Comparison of ENCODE assay signal across 8 cellular contexts in the genomic region with DNA sequence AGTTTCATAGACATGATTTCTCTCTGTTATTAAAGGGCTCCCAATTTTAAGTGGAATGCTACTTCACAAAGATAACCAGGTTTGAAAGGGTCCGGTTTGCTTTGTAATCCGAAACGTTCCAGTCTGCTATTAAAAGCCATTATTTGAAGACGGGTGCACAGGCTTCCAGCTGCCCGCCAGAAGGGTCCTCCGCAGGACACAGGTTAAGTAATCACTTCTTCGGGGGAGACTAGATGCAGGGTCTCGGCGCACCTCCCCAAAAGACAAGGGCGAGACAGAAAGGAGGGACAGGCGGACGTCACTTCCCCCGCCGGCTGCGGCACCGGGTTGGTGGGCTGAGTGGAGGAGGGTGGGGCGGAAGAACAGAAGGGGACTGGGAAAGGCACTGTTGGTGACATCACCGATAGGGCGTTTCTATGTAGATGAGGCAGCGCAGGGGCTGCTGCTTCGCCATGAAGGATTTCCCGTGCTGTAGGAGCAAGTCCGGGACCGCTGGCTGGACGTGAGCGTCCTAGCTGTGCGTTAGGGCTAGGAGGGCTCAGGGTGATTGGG. TPM values are rescaled to one million over a fixed set of nuclear protein-coding genes. Genes with fewer than 3 reads are reported as not detected.
DNase-seq lines count a peak whose midpoint lies in the region; ATAC-seq and TF ChIP-seq lines count a peak whose summit lies in the region.

No MANE protein-coding gene starts in this region.

- no peak overlapping the region for H3K27ac Mint-ChIP-seq in activated naive CD8-positive, alpha-beta T cell treated with anti-CD3 and anti-CD28 coated beads, Interleukin-2, amount 50 U/mL, for 24 hours

- peak overlapping the region; percentile 97 for H2AFZ ChIP-seq in trophoblast cell (ENCODE audit: insufficient read depth, low read length, poor library complexity)

- H3K4me3 ChIP-seq in GM06990 (replicated peaks; ENCODE audit: low read depth, low read length), result peak overlapping the region; percentile 60
- peak overlapping the region; percentile 37 to 75 (median 57) for H3K4me3 ChIP-seq in heart left ventricle
- no peak overlapping the region for H3K4me3 ChIP-seq in trophoblast cell (ENCODE audit: low read depth, low read length)
- H3K4me3 ChIP-seq in transverse colon, result peak overlapping the region; percentile 6 to 50 (median 41)

- peak overlapping the region; percentile 99 for H4K91ac ChIP-seq in trophoblast cell (ENCODE audit: low read depth, low read length)

- H3K27ac ChIP-seq in heart left ventricle, result peak overlapping the region; percentile 93 to 100 (median 98)
- H3K27ac ChIP-seq in trophoblast cell (ENCODE audit: low read depth, low read length), result peak overlapping the region; percentile 98
- H3K27ac ChIP-seq in transverse colon, result peak overlapping the region; percentile 89 to 96 (median 90)

- H3K27me3 Mint-ChIP-seq in activated naive CD8-positive, alpha-beta T cell treated with anti-CD3 and anti-CD28 coated beads, Interleukin-2, amount 50 U/mL, for 24 hours, result no peaks in the 10 kb centered on the region

- WGBS in heart left ventricle, 4 donors, result 0 to 1% (median 0%) methylated on average over 27 of the region's 27 CpGs
- no CpG with 5 or more reads among the region's 27 CpGs for WGBS in trophoblast cell (ENCODE audit: extremely low coverage, insufficient coverage, insufficient read length)
- WGBS in transverse colon (ENCODE audit: low coverage in 1 of 2), 2 donors, result 0 to 1% methylated on average over 20 to 27 of the region's 27 CpGs

- no peaks in the 10 kb centered on the region for H3K36me3 Mint-ChIP-seq in activated naive CD8-positive, alpha-beta T cell treated with anti-CD3 and anti-CD28 coated beads, Interleukin-2, amount 50 U/mL, for 24 hours (ENCODE audit: low read depth)

- peaks cover 0 to 14% (median 0%) of the 10 kb centered on the region in 12 donors for H3K9me3 ChIP-seq in heart left ventricle
- no peaks in the 10 kb centered on the region for H3K9me3 ChIP-seq in trophoblast cell (ENCODE audit: insufficient read depth, low read depth, low read length)
- peaks cover 3 to 4% of the 10 kb centered on the region in 2 donors for H3K9me3 ChIP-seq in transverse colon

- H3K4ac ChIP-seq in trophoblast cell (ENCODE audit: low read depth, low read length), result peak overlapping the region; percentile 90

- no peak overlapping the region for H2AK5ac ChIP-seq in trophoblast cell (ENCODE audit: low read length)

- H3K14ac ChIP-seq in trophoblast cell (ENCODE audit: low read length), result peak overlapping the region; percentile 98

- H3K4me1 ChIP-seq in heart left ventricle (peaks cover 0 to 29% (median 12%) of the 10 kb centered on the region in 12 donors), trophoblast cell (ENCODE audit: control insufficient read depth in 1 of 2, insufficient read depth in 2 of 2, low read length in 2 of 2) (peaks cover 0 to 4% of the 10 kb centered on the region in 2 experiments), transverse colon (peaks cover 0 to 24% (median 14%) of the 10 kb centered on the region in 4 donors)

- intact Hi-C loops in heart left ventricle (cut with DNase I), result loop anchor here in 2 of 10 donors (1.0 kb wide), 1 partner anchor 8 kb away; no protein-coding TSS in a partner anchor
- intact Hi-C loops in transverse colon (cut with DNase I; ENCODE audit: low total_unique reads), result no loop called here

- H3K4me1 Mint-ChIP-seq in activated naive CD8-positive, alpha-beta T cell treated with anti-CD3 and anti-CD28 coated beads, Interleukin-2, amount 50 U/mL, for 24 hours, result peaks cover 23% of the 10 kb centered on the region

- no peaks in the 10 kb centered on the region for H3K9me3 Mint-ChIP-seq in activated naive CD8-positive, alpha-beta T cell treated with anti-CD3 and anti-CD28 coated beads, Interleukin-2, amount 50 U/mL, for 24 hours

- ATAC-seq in HG02642 (IDR thresholded peaks at IDR 0.05; ENCODE audit: poor library complexity, unreplicated experiment) (peak; percentile 92), SK-N-SH treated with all-trans-retinoic acid at 6 μM for 48 hours (peak; percentile 94), heart left ventricle (peak; percentile 99 to 100 (median 100))
- peak; percentile 94 for ATAC-seq in activated naive CD8-positive, alpha-beta T cell treated with anti-CD3 and anti-CD28 coated beads, Interleukin-2, amount 50 U/mL, for 24 hours

- peak overlapping the region; percentile 100 for H2BK5ac ChIP-seq in trophoblast cell (ENCODE audit: low read depth, low read length, poor library complexity)

- H3K36me3 ChIP-seq in GM06990 (ENCODE audit: control insufficient read depth, insufficient read depth, low read length) (no peaks in the 10 kb centered on the region), heart left ventricle (no peaks in the 10 kb centered on the region), trophoblast cell (ENCODE audit: control insufficient read depth in 1 of 2, insufficient read depth in 2 of 2, low read length in 2 of 2) (no peaks in the 10 kb centered on the region), transverse colon (no peaks in the 10 kb centered on the region)

- H3K18ac ChIP-seq in trophoblast cell (ENCODE audit: low read length), result peak overlapping the region; percentile 91

- in situ Hi-C loops in transverse colon (cut with MboI; ENCODE audit: low pct_ligation_motif_present in 1 of 4, low pct_unique_long_range_greater_than_20kb in 1 of 4, low sequenced_read_pairs in 3 of 4), result no loop called here

- no peak overlapping the region for H3K4me3 Mint-ChIP-seq in activated naive CD8-positive, alpha-beta T cell treated with anti-CD3 and anti-CD28 coated beads, Interleukin-2, amount 50 U/mL, for 24 hours

- peak overlapping the region; percentile 99 for H2BK120ac ChIP-seq in trophoblast cell (ENCODE audit: insufficient read depth, low read length, poor library complexity)

- DNase-seq in GM06990 (ENCODE audit: extremely low read depth, insufficient read length) (peak; percentile 99), NCI-H1105 (lab: John Stamatoyannopoulos, UW) (peak; percentile 96), heart left ventricle (peak; percentile 98 to 100 (median 99)), trophoblast cell (peak; percentile 95 to 100), transverse colon (peak; percentile 100)
- DNase-seq in activated naive CD8-positive, alpha-beta T cell treated with anti-CD3 and anti-CD28 coated beads, Interleukin-2, amount 50 U/mL, for 24 hours, result peak; percentile 100

- TF ChIP-seq POLR2A in heart left ventricle (IDR thresholded peaks at IDR 0.05) (peak; percentile 61 to 85), transverse colon (IDR thresholded peaks at IDR 0.05) (no peak)

- H2BK12ac ChIP-seq in trophoblast cell (ENCODE audit: low read length), result no peak overlapping the region

- H3K4me2 ChIP-seq in trophoblast cell (ENCODE audit: low read length), result peak overlapping the region; percentile 63

- H3K79me2 ChIP-seq in trophoblast cell (ENCODE audit: control insufficient read depth, insufficient read depth, low read length, poor library complexity), result peaks cover 2% of the 10 kb centered on the region

- TF ChIP-seq EP300 in transverse colon (IDR thresholded peaks at IDR 0.05; ENCODE audit: low read depth), result no peak

- H3K79me1 ChIP-seq in trophoblast cell (ENCODE audit: low read length), result peaks cover 7% of the 10 kb centered on the region

- H3K27me3 ChIP-seq in GM06990 (replicated peaks; ENCODE audit: control insufficient read depth, insufficient read depth, low read length) (no peaks in the 10 kb centered on the region), heart left ventricle (no peaks in the 10 kb centered on the region), trophoblast cell (ENCODE audit: insufficient read depth, low read length) (no peaks in the 10 kb centered on the region), transverse colon (no peaks in the 10 kb centered on the region)

- peak overlapping the region; percentile 85 for H4K12ac ChIP-seq in trophoblast cell (ENCODE audit: low read depth, low read length)

- no peak overlapping the region for H3K23ac ChIP-seq in trophoblast cell (ENCODE audit: low read length)

- peak overlapping the region; percentile 83 for H3K9ac ChIP-seq in trophoblast cell (ENCODE audit: low read length)

- TF ChIP-seq CTCF in GM06990 (IDR thresholded peaks at IDR 0.05; ENCODE audit: insufficient read depth, low read length, poor library complexity, severe bottlenecking) (no peak), heart left ventricle (IDR thresholded peaks at IDR 0.05) (no peak), transverse colon (IDR thresholded peaks at IDR 0.05) (peak in 1 of 5 experiments; percentile 18)

- peak overlapping the region; percentile 90 for H4K8ac ChIP-seq in trophoblast cell (ENCODE audit: low read depth, low read length)

TF ChIP-seq in SK-N-SH treated with all-trans-retinoic acid at 6 μM for 48 hours, 23 proteins besides CTCF, POLR2A, EP300 and RAD21 (continues in another document):
- TF ChIP-seq TSHZ2 (CRISPR knock-in tag; IDR thresholded peaks at IDR 0.05) (no peak), ZFP3 (CRISPR knock-in tag; IDR thresholded peaks at IDR 0.05) (no peak), ISL1 (CRISPR knock-in tag; IDR thresholded peaks at IDR 0.05) (no peak)

RNA-seq across cellular contexts. Expression of gene RNU1-2, which starts 8.9 kb away (rescaled TPM):
- total RNA-seq in heart left ventricle, result 1,000 to 10,000 TPM in 6 of 9 donors, 100 to 1,000 TPM in 1, not detected in 2; 364 to 3,776 (median 2,470) TPM
- not detected for polyA plus RNA-seq in heart left ventricle
- not detected in 2 replicates for polyA plus RNA-seq in trophoblast cell (2013)
- under 1 TPM in 3 of 4 donors, not detected in 1; under 0.01 TPM for total RNA-seq in transverse colon

RNA-seq across cellular contexts. Expression of gene CROCC, which starts 17.1 kb away (rescaled TPM):
- total RNA-seq in heart left ventricle (10 to 100 TPM in 3 of 9 donors, 1 to 10 TPM in 6; 3.9 to 12.5 (median 6.7) TPM), transverse colon (100 to 1,000 TPM in 1 of 4 donors, 10 to 100 TPM in 3; 13.0 to 149 (median 23.7) TPM)
- polyA plus RNA-seq in heart left ventricle, result 10 to 100 TPM in 1 of 2 donors, 1 to 10 TPM in 1; 7.6 to 17.0 TPM
- polyA plus RNA-seq in trophoblast cell (2013), result 6.2 TPM in 2 replicates
